In genomic region chr19:43555185-43555770, GRCh38 we compare ENCODE assay signal across 8 cellular contexts. TPM values are rescaled to one million over a fixed set of nuclear protein-coding genes. Genes with fewer than 3 reads are reported as not detected.
DNase-seq lines count a peak whose midpoint lies in the region; ATAC-seq and TF ChIP-seq lines count a peak whose summit lies in the region.

No MANE protein-coding gene starts in this region.

- H3F3A ChIP-seq in SK-N-SH (replicated peaks; ENCODE audit: insufficient read depth): peaks cover 18% of the 10 kb centered on the region

- H4K20me1 ChIP-seq in Karpas-422 (ENCODE audit: insufficient read depth, low read depth, low read length): no peaks in the 10 kb centered on the region
- no peaks in the 10 kb centered on the region for H4K20me1 ChIP-seq in SK-N-SH (ENCODE audit: insufficient read depth)

- no peak overlapping the region for H3K4me2 ChIP-seq in Karpas-422 (ENCODE audit: low read depth, low read length, poor library complexity, severe bottlenecking)
- no peak overlapping the region for H3K4me2 ChIP-seq in SK-N-SH

- POLR2A ChIA-PET in SK-N-SH (lab: Yijun Ruan, JAX): interaction anchor here (0.7 kb wide), 1 partner anchor 41 kb away, joined by 5 read pairs; the partner anchor contains the start of genes IRGQ and ZNF576

- WGBS in SK-N-SH (ENCODE audit: low lambda C conversion rate): 57% methylated on average over 7 of the region's 8 CpGs
- WGBS in psoas muscle, 3 donors: 52 to 55% (median 53%) methylated on average over 8 of the region's 8 CpGs

- peak; percentile 78 for TF ChIP-seq CTCF in SK-N-SH (IDR thresholded peaks at IDR 0.05)
- TF ChIP-seq CTCF in psoas muscle (IDR thresholded peaks at IDR 0.05): peak; percentile 43

- no peaks in the 10 kb centered on the region for H3K9me3 Mint-ChIP-seq in activated naive CD4-positive, alpha-beta T cell treated with anti-CD3 and anti-CD28 coated beads for 36 hours

- H3K27ac Mint-ChIP-seq in activated naive CD4-positive, alpha-beta T cell treated with anti-CD3 and anti-CD28 coated beads for 36 hours: peak overlapping the region; percentile 44

- no peak overlapping the region for H3K4me3 Mint-ChIP-seq in activated naive CD4-positive, alpha-beta T cell treated with anti-CD3 and anti-CD28 coated beads for 36 hours

- H3K9me3 ChIP-seq in Karpas-422 (ENCODE audit: low read length): no peaks in the 10 kb centered on the region
- no peaks in the 10 kb centered on the region for H3K9me3 ChIP-seq in SK-N-SH
- H3K9me3 ChIP-seq in psoas muscle: no peaks in the 10 kb centered on the region

- peak; percentile 69 for DNase-seq in Daoy (ENCODE audit: low read depth)
- peak; percentile 89 for DNase-seq in Karpas-422
- peak; percentile 85 for DNase-seq in SK-N-SH
- peak; percentile 93 for DNase-seq in activated naive CD4-positive, alpha-beta T cell treated with anti-CD3 and anti-CD28 coated beads for 36 hours
- DNase-seq in glomerular endothelial cell (ENCODE audit: extremely low read depth, low read depth, low spot score): peak; percentile 16
- peak; percentile 58 to 61 for DNase-seq in psoas muscle
- no peak for DNase-seq in GOT3 (lab: John Stamatoyannopoulos, UW)

- H3K27ac ChIP-seq in Karpas-422 (ENCODE audit: low read length) (no peak overlapping the region), SK-N-SH (ENCODE audit: low read depth in 2 of 2, low read length in 1 of 2) (no peak overlapping the region), psoas muscle (no peak overlapping the region)

- H3K36me3 Mint-ChIP-seq in activated naive CD4-positive, alpha-beta T cell treated with anti-CD3 and anti-CD28 coated beads for 36 hours (ENCODE audit: low read depth): peaks cover 23% of the 10 kb centered on the region

- H3K79me2 ChIP-seq in Karpas-422 (ENCODE audit: low read length) (no peaks in the 10 kb centered on the region), SK-N-SH (ENCODE audit: insufficient read depth) (no peaks in the 10 kb centered on the region; the same call in 1 of the 2 replicates)

- peaks cover 13% of the 10 kb centered on the region for H3K4me1 Mint-ChIP-seq in activated naive CD4-positive, alpha-beta T cell treated with anti-CD3 and anti-CD28 coated beads for 36 hours (ENCODE audit: low read depth)

- intact Hi-C loops in activated naive CD4-positive, alpha-beta T cell treated with anti-CD3 and anti-CD28 coated beads for 36 hours (cut with micrococcal nuclease): loop anchor here (1.0 kb wide), 1 partner anchor 39 kb away; no protein-coding TSS in a partner anchor
- intact Hi-C loops in psoas muscle (cut with DNase I): no loop called here

- no peaks in the 10 kb centered on the region for H3K27me3 Mint-ChIP-seq in activated naive CD4-positive, alpha-beta T cell treated with anti-CD3 and anti-CD28 coated beads for 36 hours (ENCODE audit: low read depth)

- H3K4me1 ChIP-seq in Karpas-422 (ENCODE audit: low read length) (no peaks in the 10 kb centered on the region), SK-N-SH (ENCODE audit: control insufficient read depth in 1 of 2, insufficient read depth in 2 of 2, low read depth in 1 of 2, low read length in 1 of 2) (no peaks in the 10 kb centered on the region), psoas muscle (no peaks in the 10 kb centered on the region)

- no peaks in the 10 kb centered on the region for H3K9me2 ChIP-seq in Karpas-422 (replicated peaks; ENCODE audit: insufficient read depth, low read length)
- no peaks in the 10 kb centered on the region for H3K9me2 ChIP-seq in SK-N-SH

- CTCF ChIA-PET in SK-N-SH (lab: Yijun Ruan, JAX): interaction anchor here (0.6 to 8.5 kb wide), 39 partner anchors 8 to 240 kb away, joined by 3 to 104 read pairs (median 4); partner anchors contain the start of genes IRGQ, PINLYP, PLAUR and XRCC1
- CTCF ChIA-PET in activated naive CD4-positive, alpha-beta T cell treated with anti-CD3 and anti-CD28 coated beads for 36 hours (lab: Charles Lee): interaction anchor here (0.6 to 6.2 kb wide), 26 partner anchors 9 to 268 kb away, joined by 3 to 95 read pairs (median 5); partner anchors contain the start of genes IRGQ, XRCC1 and ZNF576

- peak in 3 of 4 donors; percentile 47 to 57 (median 54) for ATAC-seq in psoas muscle
- ATAC-seq in HG03521 (IDR thresholded peaks at IDR 0.05; ENCODE audit: unreplicated experiment): no peak

- H3K4me3 ChIP-seq in Karpas-422 (ENCODE audit: low read length) (no peak overlapping the region), SK-N-SH (ENCODE audit: low read depth in 2 of 2, low read length in 1 of 2) (no peak overlapping the region), psoas muscle (no peak overlapping the region)

- peaks cover 2% of the 10 kb centered on the region; the same call in 1 of the 2 replicates for H3K36me3 ChIP-seq in Karpas-422 (ENCODE audit: insufficient read depth, low read length)
- H3K36me3 ChIP-seq in SK-N-SH (replicated peaks in 1 of 2; ENCODE audit: control insufficient read depth in 1 of 2, insufficient read depth in 2 of 2, low read length in 1 of 2): peaks cover 18 to 39% of the 10 kb centered on the region in 2 experiments
- peaks cover 6 to 84% of the 10 kb centered on the region in 2 donors for H3K36me3 ChIP-seq in psoas muscle (ENCODE audit: insufficient read depth in 1 of 2, low read depth in 1 of 2)

- no peak overlapping the region for H2AFZ ChIP-seq in Karpas-422 (ENCODE audit: low read length)
- no peak overlapping the region for H2AFZ ChIP-seq in SK-N-SH (ENCODE audit: low read depth)

- TF ChIP-seq EP300 in SK-N-SH (IDR thresholded peaks at IDR 0.05; ENCODE audit: borderline replicate concordance in 1 of 2, low read depth in 1 of 2, low read length in 1 of 2): no peak

- peak; percentile 75 for TF ChIP-seq RAD21 in SK-N-SH (IDR thresholded peaks at IDR 0.05; ENCODE audit: low read length)

- H3K9ac ChIP-seq in Karpas-422 (ENCODE audit: low read length) (no peak overlapping the region), SK-N-SH (no peak overlapping the region)

- H3K27me3 ChIP-seq in Karpas-422 (ENCODE audit: low read length) (no peaks in the 10 kb centered on the region), SK-N-SH (ENCODE audit: insufficient read depth) (no peaks in the 10 kb centered on the region), psoas muscle (ENCODE audit: insufficient read depth in 3 of 3, low read length in 2 of 3) (no peaks in the 10 kb centered on the region)

TF ChIP-seq in SK-N-SH, 30 proteins besides CTCF, POLR2A, EP300 and RAD21:
- TF ChIP-seq SMC3 (IDR thresholded peaks at IDR 0.05; ENCODE audit: low read depth, low read length) (peak; percentile 63), TEAD4 (IDR thresholded peaks at IDR 0.05; ENCODE audit: borderline replicate concordance, insufficient read depth) (no peak)

RNA-seq across cellular contexts. Expression of gene XRCC1, which starts 20.0 kb away (rescaled TPM):
- total RNA-seq in Daoy (2014; rRNA removed; shearing (Covaris generic)): 40.1 and 42.7 TPM in 2 replicates
- total RNA-seq in Karpas-422 (2014; rRNA removed; shearing (Covaris generic); ENCODE audit: low replicate concordance): 40.6 and 70.1 TPM in 2 replicates
- polyA plus RNA-seq in SK-N-SH (2012; rRNA removed): 24.7 and 30.3 TPM in 2 replicates
- 13.2 and 16.4 TPM in 2 replicates for polyA plus RNA-seq in SK-N-SH (2012; cell fraction: cytosol; rRNA removed)
- 20.2 and 25.7 TPM in 2 replicates for polyA plus RNA-seq in SK-N-SH (2012; cell fraction: nucleus; rRNA removed)
- 10 to 100 TPM; 33.7 to 34.5 TPM for total RNA-seq in activated naive CD4-positive, alpha-beta T cell treated with anti-CD3 and anti-CD28 coated beads for 36 hours
- 28.5 and 34.3 TPM in 2 replicates for total RNA-seq in glomerular endothelial cell
- total RNA-seq in psoas muscle: 10 to 100 TPM; 12.7 to 22.1 (median 14.8) TPM
- 10 to 100 TPM; 13.5 to 21.6 (median 14.1) TPM for polyA plus RNA-seq in psoas muscle

RNA-seq across cellular contexts. Expression of gene PINLYP, which starts 20.3 kb away (rescaled TPM):
- total RNA-seq in Daoy (2014; rRNA removed; shearing (Covaris generic)): 0.11 and 0.12 TPM in 2 replicates
- total RNA-seq in Karpas-422 (2014; rRNA removed; shearing (Covaris generic); ENCODE audit: low replicate concordance): 3.6 TPM in 1 of 2 replicates, not detected in the other
- polyA plus RNA-seq in SK-N-SH (2012; rRNA removed): 5.5 and 6.5 TPM in 2 replicates
- 2.8 and 5.4 TPM in 2 replicates for polyA plus RNA-seq in SK-N-SH (2012; cell fraction: cytosol; rRNA removed)
- polyA plus RNA-seq in SK-N-SH (2012; cell fraction: nucleus; rRNA removed): 8.0 and 9.2 TPM in 2 replicates
- 1 to 10 TPM; 3.2 to 3.8 TPM for total RNA-seq in activated naive CD4-positive, alpha-beta T cell treated with anti-CD3 and anti-CD28 coated beads for 36 hours
- total RNA-seq in glomerular endothelial cell: 2.5 TPM in 1 of 2 replicates, not detected in the other
- total RNA-seq in psoas muscle: 1 to 10 TPM in 1 of 4 donors, under 1 TPM in 2, not detected in 1; 0.66 to 1.1 (median 0.86) TPM
- polyA plus RNA-seq in psoas muscle: 1 to 10 TPM in 1 of 3 donors, under 1 TPM in 2; 0.66 to 1.3 (median 0.90) TPM

RNA-seq across cellular contexts. Expression of gene ZNF575, which starts 22.3 kb away (rescaled TPM):
- total RNA-seq in Daoy (2014; rRNA removed; shearing (Covaris generic)): not detected in 2 replicates
- 0.34 TPM in 1 of 2 replicates, not detected in the other for total RNA-seq in Karpas-422 (2014; rRNA removed; shearing (Covaris generic); ENCODE audit: low replicate concordance)
- polyA plus RNA-seq in SK-N-SH (2012; rRNA removed) (0.31 and 1.0 TPM in 2 replicates), psoas muscle (1 to 10 TPM in 1 of 3 donors, under 1 TPM in 2; 0.23 to 1.1 (median 0.35) TPM)
- 0.46 and 0.85 TPM in 2 replicates for polyA plus RNA-seq in SK-N-SH (2012; cell fraction: cytosol; rRNA removed)
- polyA plus RNA-seq in SK-N-SH (2012; cell fraction: nucleus; rRNA removed): 1.9 and 3.7 TPM in 2 replicates
- total RNA-seq in activated naive CD4-positive, alpha-beta T cell treated with anti-CD3 and anti-CD28 coated beads for 36 hours: 1 to 10 TPM; 3.1 to 5.2 TPM
- total RNA-seq in glomerular endothelial cell (not detected in 2 replicates), psoas muscle (1 to 10 TPM in 3 of 4 donors, under 1 TPM in 1; 0.40 to 1.6 (median 1.2) TPM)

RNA-seq across cellular contexts. Expression of gene ETHE1, which starts 28.3 kb away (rescaled TPM):
- total RNA-seq in Daoy (2014; rRNA removed; shearing (Covaris generic)): 17.9 and 29.7 TPM in 2 replicates
- total RNA-seq in Karpas-422 (2014; rRNA removed; shearing (Covaris generic); ENCODE audit: low replicate concordance): 6.7 and 13.6 TPM in 2 replicates
- polyA plus RNA-seq in SK-N-SH (2012; rRNA removed) (74.9 and 86.2 TPM in 2 replicates), psoas muscle (10 to 100 TPM; 18.5 to 22.8 (median 20.3) TPM)
- polyA plus RNA-seq in SK-N-SH (2012; cell fraction: cytosol; rRNA removed): 44.9 and 58.7 TPM in 2 replicates
- polyA plus RNA-seq in SK-N-SH (2012; cell fraction: nucleus; rRNA removed): 41.3 and 44.5 TPM in 2 replicates
- 10 to 100 TPM; 62.1 to 64.4 TPM for total RNA-seq in activated naive CD4-positive, alpha-beta T cell treated with anti-CD3 and anti-CD28 coated beads for 36 hours
- total RNA-seq in glomerular endothelial cell (44.6 and 76.0 TPM in 2 replicates), psoas muscle (10 to 100 TPM; 13.0 to 20.9 (median 16.6) TPM)

RNA-seq across cellular contexts. Expression of gene IRGQ, which starts 40.7 kb away (rescaled TPM):
- total RNA-seq in Daoy (2014; rRNA removed; shearing (Covaris generic)): 15.8 and 20.4 TPM in 2 replicates
- total RNA-seq in Karpas-422 (2014; rRNA removed; shearing (Covaris generic); ENCODE audit: low replicate concordance): 10.1 and 10.8 TPM in 2 replicates
- 8.4 and 10.8 TPM in 2 replicates for polyA plus RNA-seq in SK-N-SH (2012; rRNA removed)
- polyA plus RNA-seq in SK-N-SH (2012; cell fraction: cytosol; rRNA removed): 9.4 and 10.2 TPM in 2 replicates
- polyA plus RNA-seq in SK-N-SH (2012; cell fraction: nucleus; rRNA removed): 27.5 and 30.0 TPM in 2 replicates
- total RNA-seq in activated naive CD4-positive, alpha-beta T cell treated with anti-CD3 and anti-CD28 coated beads for 36 hours: 10 to 100 TPM; 17.2 to 18.7 TPM
- 38.3 and 58.3 TPM in 2 replicates for total RNA-seq in glomerular endothelial cell
- total RNA-seq in psoas muscle: 10 to 100 TPM; 16.3 to 26.9 (median 22.4) TPM
- 10 to 100 TPM in 2 of 3 donors, 1 to 10 TPM in 1; 5.5 to 23.3 (median 11.9) TPM for polyA plus RNA-seq in psoas muscle
